In genomic region chr1:178541829-178542553, GRCh38 we compare ENCODE assay signal across 1 cellular context.
TF ChIP-seq lines count a peak whose summit lies in the region.

No MANE protein-coding gene starts in this region.

TF ChIP-seq in HepG2, 621 proteins besides CTCF, POLR2A, EP300 and RAD21 (continued from another document and continues in another):
- TF ChIP-seq IRF1 (CRISPR knock-in tag; IDR thresholded peaks at IDR 0.05; ENCODE audit: low read depth) = no peak
- TF ChIP-seq CEBPZ (IDR thresholded peaks at IDR 0.05; ENCODE audit: low read length) = no peak
- TF ChIP-seq FOXP4 (CRISPR knock-in tag; IDR thresholded peaks at IDR 0.05) = peak; percentile 71
- no peak for TF ChIP-seq POLR2AphosphoS2 (IDR thresholded peaks at IDR 0.05; ENCODE audit: low read depth, low read length)
- no peak for TF ChIP-seq PHB2 (IDR thresholded peaks at IDR 0.05; ENCODE audit: partially characterized antibody)
- no peak for TF ChIP-seq ATF6 (CRISPR knock-in tag; conservative IDR thresholded peaks at IDR 0.05)
- peak; percentile 88 for TF ChIP-seq ESRRA (CRISPR knock-in tag; IDR thresholded peaks at IDR 0.05; ENCODE audit: low read depth)
- TF ChIP-seq TBP (CRISPR knock-in tag; IDR thresholded peaks at IDR 0.05) = no peak
- TF ChIP-seq CSRNP2 (CRISPR knock-in tag; conservative IDR thresholded peaks at IDR 0.05; ENCODE audit: low read depth) = no peak
- TF ChIP-seq TERF1 (CRISPR knock-in tag; IDR thresholded peaks at IDR 0.05) = no peak
- no peak for TF ChIP-seq ZNF33A (CRISPR knock-in tag; IDR thresholded peaks at IDR 0.05; ENCODE audit: borderline replicate concordance)
- TF ChIP-seq ZNF841 (CRISPR knock-in tag; IDR thresholded peaks at IDR 0.05; ENCODE audit: borderline replicate concordance) = no peak
- peak; percentile 62; the same call in 1 of the 2 replicates for TF ChIP-seq MAF1 (CRISPR knock-in tag; IDR thresholded peaks at IDR 0.05; ENCODE audit: borderline replicate concordance)
- no peak for TF ChIP-seq CBFB (CRISPR knock-in tag; IDR thresholded peaks at IDR 0.05)
- no peak for TF ChIP-seq ZUFSP (CRISPR knock-in tag; IDR thresholded peaks at IDR 0.05; ENCODE audit: borderline replicate concordance)
- TF ChIP-seq ZFP36 (IDR thresholded peaks at IDR 0.05; ENCODE audit: borderline replicate concordance, low read depth, low read length, partially characterized antibody) = no peak
- no peak for TF ChIP-seq SIN3A (IDR thresholded peaks at IDR 0.05; ENCODE audit: borderline replicate concordance, low read depth, low read length)
- TF ChIP-seq PRPF4 (IDR thresholded peaks at IDR 0.05; ENCODE audit: low read depth, low read length, poor library complexity, severe bottlenecking) = no peak
- TF ChIP-seq KDM2A (CRISPR knock-in tag; IDR thresholded peaks at IDR 0.05; ENCODE audit: borderline replicate concordance, low read depth) = no peak; the same call in none of the 2 replicates
- no peak for TF ChIP-seq ZBTB46 (CRISPR knock-in tag; IDR thresholded peaks at IDR 0.05; ENCODE audit: borderline replicate concordance)
- TF ChIP-seq NR0B2 (CRISPR knock-in tag; IDR thresholded peaks at IDR 0.05) = no peak; the same call in 1 of the 2 replicates
- TF ChIP-seq CCAR2 (optimal IDR thresholded peaks at IDR 0.05; ENCODE audit: low read depth, low read length) = no peak
- TF ChIP-seq ZNF260 (CRISPR knock-in tag; IDR thresholded peaks at IDR 0.05; ENCODE audit: borderline replicate concordance, low read depth) = no peak
- TF ChIP-seq ZNF605 (CRISPR knock-in tag; IDR thresholded peaks at IDR 0.05) = peak; percentile 55; the same call in 1 of the 2 replicates
- TF ChIP-seq ARNT2 (CRISPR knock-in tag; IDR thresholded peaks at IDR 0.05; ENCODE audit: low read depth) = no peak
- no peak for TF ChIP-seq ZNF775 (CRISPR knock-in tag; IDR thresholded peaks at IDR 0.05; ENCODE audit: borderline replicate concordance)
- peak; percentile 71; the same call in 1 of the 2 replicates for TF ChIP-seq TBX2 (CRISPR knock-in tag; IDR thresholded peaks at IDR 0.05; ENCODE audit: borderline replicate concordance)
- no peak for TF ChIP-seq TBX3 (IDR thresholded peaks at IDR 0.05; ENCODE audit: borderline replicate concordance)
- peak; percentile 57; the same call in 1 of the 2 replicates for TF ChIP-seq SRY (CRISPR knock-in tag; IDR thresholded peaks at IDR 0.05)
- TF ChIP-seq SATB2 (CRISPR knock-in tag; IDR thresholded peaks at IDR 0.05) = peak; percentile 85; the same call in 1 of the 2 replicates
- TF ChIP-seq ZXDC (CRISPR knock-in tag; IDR thresholded peaks at IDR 0.05) = no peak
- no peak for TF ChIP-seq NONO (IDR thresholded peaks at IDR 0.05)
- TF ChIP-seq NONO (CRISPR knock-in tag; conservative IDR thresholded peaks at IDR 0.05) = peak; percentile 60; the same call in 1 of the 2 replicates
- TF ChIP-seq KAT8 (CRISPR knock-in tag; IDR thresholded peaks at IDR 0.05) = peak; percentile 89
- no peak; the same call in 1 of the 2 replicates for TF ChIP-seq ZNF761 (CRISPR knock-in tag; conservative IDR thresholded peaks at IDR 0.05)
- TF ChIP-seq SIX4 (CRISPR knock-in tag; IDR thresholded peaks at IDR 0.05) = 0 out of 2 replicates have a peak, but pooled peaks have one; percentile 22
- TF ChIP-seq ZNF510 (CRISPR knock-in tag; IDR thresholded peaks at IDR 0.05; ENCODE audit: low read depth) = no peak; the same call in 1 of the 2 replicates
- peak; percentile 70 for TF ChIP-seq ZFY (CRISPR knock-in tag; IDR thresholded peaks at IDR 0.05)
- 0 out of 2 replicates have a peak, but pooled peaks have one; percentile 1 for TF ChIP-seq ZNF674 (CRISPR knock-in tag; IDR thresholded peaks at IDR 0.05; ENCODE audit: low read depth)
